34 cellular contexts compared by ENCODE assay signal in the genomic region with DNA sequence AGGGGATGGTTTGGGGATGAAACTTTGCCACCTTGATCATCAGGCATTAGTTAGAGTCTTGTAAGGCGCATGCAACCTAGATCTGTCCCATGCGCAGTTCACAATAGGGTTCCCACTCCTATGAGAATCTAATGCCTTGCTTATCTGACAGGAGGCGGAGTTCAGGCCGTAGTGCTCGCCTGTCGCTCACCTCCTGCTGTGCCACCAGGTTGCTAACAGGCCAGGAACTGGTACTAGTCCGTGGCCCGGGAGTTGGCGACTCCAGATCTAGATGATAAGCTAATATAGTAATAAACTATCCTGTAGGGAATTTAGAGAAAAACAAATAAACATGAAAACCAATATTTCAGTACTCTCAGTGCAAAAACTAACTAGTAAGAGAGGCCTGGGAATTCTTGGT.
"Had no signal": no experiment of that assay in that cellular context is flagged by ENCODE, and none has a peak within 500 bp of the region (broad histone marks: within the 10 kb centered on the region; RNA-seq: fewer than 3 reads in every experiment).

No MANE protein-coding gene starts in this region.

- H3K4me3 Mint-ChIP-seq: activated CD4-positive, alpha-beta memory T cell treated with anti-CD3 and anti-CD28 coated beads for 36 hours; activated CD4-positive, alpha-beta T cell treated with anti-CD3 and anti-CD28 coated beads for 36 hours; activated CD4-positive, alpha-beta T cell treated with anti-CD3 and anti-CD28 coated beads, Interleukin-2, amount 10 ng/mL, durations not matched to agents 24 days and 14 days; activated naive CD4-positive, alpha-beta T cell treated with anti-CD3 and anti-CD28 coated beads, Interleukin-2, amount 10 ng/mL, durations not matched to agents 7 days and 5 days; activated naive CD8-positive, alpha-beta T cell treated with anti-CD3 and anti-CD28 coated beads, Interleukin-2, amount 10 ng/mL, durations not matched to agents 7 days and 5 days; activated T-cell treated with anti-CD3 and anti-CD28 coated beads, Interleukin-2, amount 50 U/mL, for 24 hours; activated T-cell treated with anti-CD3 and anti-CD28 coated beads, Interleukin-2, amount 50 U/mL, for 72 hours; brain; central memory CD8-positive, alpha-beta T cell; effector memory CD8-positive, alpha-beta T cell; T-helper 17 cell; T-helper 2 cell treated with Interferon-gamma antibody and Interleukin-4, amounts not matched to agents 5 μg/mL and 100 μg/mL, for 36 hours had no signal

- H3K27me3 ChIP-seq: ascending aorta, esophagus squamous epithelium had no signal

- H3K9me3 ChIP-seq: ascending aorta, esophagus squamous epithelium had no signal

- H3K9me3 Mint-ChIP-seq: activated naive CD4-positive, alpha-beta T cell treated with anti-CD3 and anti-CD28 coated beads, Interleukin-2, amount 10 ng/mL, durations not matched to agents 7 days and 5 days; activated T-cell treated with anti-CD3 and anti-CD28 coated beads, Interleukin-2, amount 50 U/mL, for 24 hours had no signal

- ATAC-seq: activated CD4-positive, alpha-beta T cell treated with anti-CD3 and anti-CD28 coated beads for 36 hours; activated naive CD4-positive, alpha-beta T cell treated with anti-CD3 and anti-CD28 coated beads, Interleukin-2, amount 50 U/mL, for 72 hours; activated T-cell treated with anti-CD3 and anti-CD28 coated beads, Interleukin-2, amount 50 U/mL, for 72 hours; effector memory CD8-positive, alpha-beta T cell; T-helper 17 cell had no signal

- H3K27me3 Mint-ChIP-seq: activated CD4-positive, alpha-beta memory T cell treated with anti-CD3 and anti-CD28 coated beads for 36 hours; activated CD4-positive, alpha-beta T cell treated with anti-CD3 and anti-CD28 coated beads for 36 hours; activated CD4-positive, alpha-beta T cell treated with anti-CD3 and anti-CD28 coated beads, Interleukin-2, amount 10 ng/mL, durations not matched to agents 24 days and 14 days; activated naive CD4-positive, alpha-beta T cell treated with anti-CD3 and anti-CD28 coated beads, Interleukin-2, amount 10 ng/mL, durations not matched to agents 7 days and 5 days; activated naive CD8-positive, alpha-beta T cell treated with anti-CD3 and anti-CD28 coated beads, Interleukin-2, amount 10 ng/mL, durations not matched to agents 7 days and 5 days; activated T-cell treated with anti-CD3 and anti-CD28 coated beads, Interleukin-2, amount 50 U/mL, for 24 hours; brain; central memory CD8-positive, alpha-beta T cell; effector memory CD8-positive, alpha-beta T cell; T-helper 17 cell had no signal

- FAIRE-seq: bronchial epithelial cell, colon, endometrium, endothelial cell of umbilical vein had no signal

- H3K27ac Mint-ChIP-seq: activated CD4-positive, alpha-beta memory T cell treated with anti-CD3 and anti-CD28 coated beads for 36 hours; activated CD4-positive, alpha-beta T cell treated with anti-CD3 and anti-CD28 coated beads for 36 hours; activated CD4-positive, alpha-beta T cell treated with anti-CD3 and anti-CD28 coated beads, Interleukin-2, amount 10 ng/mL, durations not matched to agents 24 days and 14 days; activated naive CD4-positive, alpha-beta T cell treated with anti-CD3 and anti-CD28 coated beads, Interleukin-2, amount 10 ng/mL, durations not matched to agents 7 days and 5 days; activated naive CD4-positive, alpha-beta T cell treated with anti-CD3 and anti-CD28 coated beads, Interleukin-2, amount 50 U/mL, for 72 hours; activated naive CD8-positive, alpha-beta T cell treated with anti-CD3 and anti-CD28 coated beads, Interleukin-2, amount 10 ng/mL, durations not matched to agents 7 days and 5 days; activated T-cell treated with anti-CD3 and anti-CD28 coated beads, Interleukin-2, amount 50 U/mL, for 24 hours; activated T-cell treated with anti-CD3 and anti-CD28 coated beads, Interleukin-2, amount 50 U/mL, for 72 hours; brain; effector memory CD8-positive, alpha-beta T cell; T-helper 17 cell; T-helper 2 cell treated with Interferon-gamma antibody and Interleukin-4, amounts not matched to agents 5 μg/mL and 100 μg/mL, for 36 hours had no signal

- H3K27ac ChIP-seq: ascending aorta, epithelial cell of prostate, esophagus squamous epithelium, WERI-Rb-1 had no signal

- H3K4me1 ChIP-seq: ascending aorta, esophagus squamous epithelium had no signal

- H3K4me1 Mint-ChIP-seq: activated CD4-positive, alpha-beta T cell treated with anti-CD3 and anti-CD28 coated beads for 36 hours; activated CD4-positive, alpha-beta T cell treated with anti-CD3 and anti-CD28 coated beads, Interleukin-2, amount 10 ng/mL, durations not matched to agents 24 days and 14 days; activated naive CD4-positive, alpha-beta T cell treated with anti-CD3 and anti-CD28 coated beads, Interleukin-2, amount 10 ng/mL, durations not matched to agents 7 days and 5 days; activated naive CD8-positive, alpha-beta T cell treated with anti-CD3 and anti-CD28 coated beads, Interleukin-2, amount 10 ng/mL, durations not matched to agents 7 days and 5 days; brain; central memory CD8-positive, alpha-beta T cell; T-helper 17 cell had no signal

- DNase-seq: activated CD4-positive, alpha-beta memory T cell treated with anti-CD3 and anti-CD28 coated beads for 36 hours; activated CD4-positive, alpha-beta T cell treated with anti-CD3 and anti-CD28 coated beads for 36 hours; activated CD4-positive, alpha-beta T cell treated with anti-CD3 and anti-CD28 coated beads, Interleukin-2, amount 10 ng/mL, durations not matched to agents 24 days and 14 days; activated CD4-positive, CD25-positive, alpha-beta regulatory T cell; activated CD4-positive, CD25-positive, alpha-beta regulatory T cell treated with anti-CD3 and anti-CD28 coated beads, Interleukin-2, amount 50 U/mL, for 72 hours; activated CD8-positive, alpha-beta memory T cell treated with anti-CD3 and anti-CD28 coated beads, Interleukin-2, amount 50 U/mL, for 48 hours; activated gamma-delta T cell; activated naive CD4-positive, alpha-beta T cell; activated naive CD4-positive, alpha-beta T cell treated with anti-CD3 and anti-CD28 coated beads, Interleukin-2, amount 10 ng/mL, durations not matched to agents 7 days and 5 days; activated naive CD8-positive, alpha-beta T cell treated with anti-CD3 and anti-CD28 coated beads, Interleukin-2, amount 10 ng/mL, durations not matched to agents 7 days and 5 days; activated T-cell treated with anti-CD3 and anti-CD28 coated beads for 4 hours; activated T-cell treated with anti-CD3 and anti-CD28 coated beads, Interleukin-2, amount 50 U/mL, for 24 hours; activated T-cell treated with anti-CD3 and anti-CD28 coated beads, Interleukin-2, amount 50 U/mL, for 72 hours; cortex of kidney; dermis blood vessel endothelial cell; effector CD4-positive, alpha-beta T cell; effector memory CD8-positive, alpha-beta T cell; esophagus squamous epithelium; foreskin melanocyte; head of caudate nucleus; T-helper 1 cell; T-helper 17 cell; T1000; WERI-Rb-1 had no signal

- H3K36me3 ChIP-seq: ascending aorta, esophagus squamous epithelium, WERI-Rb-1 had no signal

- H3K4me3 ChIP-seq: ascending aorta, esophagus squamous epithelium had no signal

- H3K36me3 Mint-ChIP-seq: activated CD4-positive, alpha-beta memory T cell treated with anti-CD3 and anti-CD28 coated beads for 36 hours; activated naive CD4-positive, alpha-beta T cell treated with anti-CD3 and anti-CD28 coated beads, Interleukin-2, amount 10 ng/mL, durations not matched to agents 7 days and 5 days; activated naive CD4-positive, alpha-beta T cell treated with anti-CD3 and anti-CD28 coated beads, Interleukin-2, amount 50 U/mL, for 72 hours; activated naive CD8-positive, alpha-beta T cell treated with anti-CD3 and anti-CD28 coated beads, Interleukin-2, amount 10 ng/mL, durations not matched to agents 7 days and 5 days; brain had no signal
